In genomic region chr14:97458302-97459137, GRCh38 we compare ENCODE assay signal across 8 cellular contexts.
DNase-seq lines count a peak whose midpoint lies in the region; ATAC-seq and TF ChIP-seq lines count a peak whose summit lies in the region.

No MANE protein-coding gene starts in this region.

- H3K9me3 ChIP-seq in MM.1S (replicated peaks; ENCODE audit: insufficient read depth, low read length), result no peaks in the 10 kb centered on the region

- H3K4me3 ChIP-seq in MM.1S (ENCODE audit: low read length), result no peak overlapping the region

- no peaks in the 10 kb centered on the region for H3K27me3 ChIP-seq in MM.1S (replicated peaks; ENCODE audit: insufficient read depth, low read length)

- no peaks in the 10 kb centered on the region for H3F3A ChIP-seq in MM.1S (ENCODE audit: insufficient read depth, low read length)

- no peak overlapping the region for H3K4me2 ChIP-seq in MM.1S (ENCODE audit: low read depth, low read length)

- H3K79me2 ChIP-seq in MM.1S (ENCODE audit: low read length), result no peaks in the 10 kb centered on the region

- no peak overlapping the region for H3K27ac ChIP-seq in MM.1S (ENCODE audit: low read length)

- peak; percentile 9 for DNase-seq in NCI-H748 treated with DMSO at 0.1 percent for 48 hours (lab: John Stamatoyannopoulos, UW)
- peak; percentile 62 to 63 for DNase-seq in activated T-helper 1 cell treated with anti-CD3 and anti-CD28 coated beads, Interleukin-2, amount 50 U/mL, for 16 hours (ENCODE audit: low read depth in 1 of 2, low spot score in 1 of 2)
- DNase-seq in iPS DF 19.7 (ENCODE audit: low read depth, low spot score), result peak; percentile 61
- peak; percentile 72 to 78 for DNase-seq in stimulated activated CD4-positive, alpha-beta T cell treated with anti-CD3 and anti-CD28 coated beads, Interleukin-15, amount 100 ng/mL, for 48 hours (ENCODE audit: low read depth in 2 of 2)
- no peak for DNase-seq in MM.1S
- no peak for DNase-seq in NCI-H446 (lab: John Stamatoyannopoulos, UW)
- DNase-seq in AG20443 (ENCODE audit: low spot score), result no peak

- H3K36me3 ChIP-seq in MM.1S (replicated peaks; ENCODE audit: insufficient read depth, low read length), result no peaks in the 10 kb centered on the region

- H3K9me2 ChIP-seq in MM.1S (replicated peaks; ENCODE audit: insufficient read depth, low read length), result no peaks in the 10 kb centered on the region

- TF ChIP-seq CTCF in MM.1S (IDR thresholded peaks at IDR 0.05; ENCODE audit: low read length), result no peak

- H3K4me1 ChIP-seq in MM.1S (ENCODE audit: low read length), result no peaks in the 10 kb centered on the region

- H4K20me1 ChIP-seq in MM.1S (ENCODE audit: insufficient read depth, low read length), result no peaks in the 10 kb centered on the region

- ATAC-seq in GM19397 (IDR thresholded peaks at IDR 0.05; ENCODE audit: unreplicated experiment), result no peak

- no peak overlapping the region for H3K9ac ChIP-seq in MM.1S (ENCODE audit: low read length)

- H2AFZ ChIP-seq in MM.1S (ENCODE audit: low read length), result no peak overlapping the region

Comparison
In these comparisons a context has a peak if more than half of its experiments do, and no peak if none do; other contexts are left out.
1. DNase-seq: peak in NCI-H748 treated with DMSO at 0.1 percent for 48 hours (single experiment), activated T-helper 1 cell treated with anti-CD3 and anti-CD28 coated beads, Interleukin-2, amount 50 U/mL, for 16 hours (2 of 2), iPS DF 19.7 (single experiment) and stimulated activated CD4-positive, alpha-beta T cell treated with anti-CD3 and anti-CD28 coated beads, Interleukin-15, amount 100 ng/mL, for 48 hours (2 of 2); none in MM.1S (single experiment), NCI-H446 (0 of 2) and AG20443 (single experiment).